8 cellular contexts compared by ENCODE assay signal in the genomic region with DNA sequence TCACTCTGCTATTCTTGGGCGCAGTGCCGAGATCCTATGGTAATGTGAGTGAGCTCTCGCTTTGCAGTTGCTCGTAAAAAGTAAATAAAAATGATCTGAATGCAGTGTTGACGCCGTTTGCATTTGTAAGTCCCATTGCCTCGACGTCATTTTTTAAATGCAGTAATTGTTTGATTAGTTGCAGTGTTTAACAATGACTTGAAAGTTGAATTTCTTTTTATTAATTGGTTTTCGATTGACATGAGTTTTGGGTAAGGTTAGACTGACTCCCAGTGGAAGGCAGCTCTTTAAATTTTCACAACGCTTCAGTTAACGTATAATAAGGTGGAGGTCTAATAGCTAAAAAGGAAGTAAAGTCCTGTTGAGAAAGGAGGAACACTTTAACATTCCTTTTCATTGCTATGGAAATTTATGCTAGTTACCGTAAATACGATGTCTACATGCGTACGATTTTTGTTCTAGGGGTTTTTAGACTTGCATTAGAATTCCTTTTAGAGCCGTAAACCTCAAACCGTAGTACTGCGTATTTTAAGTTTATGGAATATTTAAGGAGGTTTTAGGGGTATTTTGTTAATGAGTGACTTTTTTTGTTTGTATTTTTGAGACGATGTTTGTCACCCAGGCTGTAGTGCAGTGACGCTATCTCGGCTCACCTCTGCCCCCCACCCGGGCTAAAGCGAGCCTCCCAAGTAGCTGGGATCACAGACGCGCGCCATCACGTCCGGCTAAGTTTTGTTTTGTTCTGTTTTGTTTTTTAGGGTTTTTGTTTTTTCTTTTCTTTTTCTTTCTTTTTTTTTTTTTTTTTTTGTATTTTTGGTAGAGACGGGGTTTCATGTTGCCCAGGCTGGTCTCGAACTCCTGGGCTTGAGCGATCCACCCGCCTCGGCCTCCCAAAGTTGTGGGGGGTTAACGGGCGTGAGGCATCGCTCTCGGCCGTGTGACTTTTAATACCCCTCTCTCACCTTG. TPM values are rescaled to one million over a fixed set of nuclear protein-coding genes. Genes with fewer than 3 reads are reported as not detected.
A peak's percentile ranks its signal among the peaks of the same experiment; 100 is the strongest.
DNase-seq lines count a peak whose midpoint lies in the region; ATAC-seq and TF ChIP-seq lines count a peak whose summit lies in the region.

No MANE protein-coding gene starts in this region.

- CTCF ChIA-PET in Panc1 (lab: Charles Lee), result interaction anchor here (0.7 to 0.8 kb wide), 3 partner anchors 14 to 312 kb away, joined by 3 to 4 read pairs (median 3); no protein-coding TSS in a partner anchor

- peak overlapping the region; percentile 97 for H3K4me3 Mint-ChIP-seq in stimulated activated effector memory CD8-positive, alpha-beta T cell treated with anti-CD3 and anti-CD28 coated beads, Interleukin-12 subunit alpha, Interleukin-12 subunit beta, amount 100 ng/mL, for 72 hours

- peaks cover 70% of the 10 kb centered on the region for H3K36me3 Mint-ChIP-seq in stimulated activated effector memory CD8-positive, alpha-beta T cell treated with anti-CD3 and anti-CD28 coated beads, Interleukin-12 subunit alpha, Interleukin-12 subunit beta, amount 100 ng/mL, for 72 hours

- BruUV-seq in Panc1 (replicated peaks; lab: Mats Ljungman, UMichigan), result TSS peak; percentile 76

- TF ChIP-seq CTCF in Panc1 (IDR thresholded peaks at IDR 0.05), result peak; percentile 61

- peaks cover 43% of the 10 kb centered on the region for H3K4me1 Mint-ChIP-seq in stimulated activated effector memory CD8-positive, alpha-beta T cell treated with anti-CD3 and anti-CD28 coated beads, Interleukin-12 subunit alpha, Interleukin-12 subunit beta, amount 100 ng/mL, for 72 hours

- H3K36me3 ChIP-seq in Panc1 (ENCODE audit: control insufficient read depth, insufficient read depth, low read length), result no peaks in the 10 kb centered on the region

- POLR2A ChIA-PET in Panc1 (lab: Charles Lee), result interaction anchor here (0.5 kb wide), 2 partner anchors 9 to 54 kb away, joined by 4 to 8 read pairs; no protein-coding TSS in a partner anchor

- no peaks in the 10 kb centered on the region for H3K9me3 Mint-ChIP-seq in stimulated activated effector memory CD8-positive, alpha-beta T cell treated with anti-CD3 and anti-CD28 coated beads, Interleukin-12 subunit alpha, Interleukin-12 subunit beta, amount 100 ng/mL, for 72 hours

- intact Hi-C loops in Panc1 (cut with micrococcal nuclease; ENCODE audit: unreplicated experiment), result loop anchor here (10.0 kb wide), 1 partner anchor 119 kb away; no protein-coding TSS in a partner anchor

- ATAC-seq in Panc1 (no peak), HG03280 (IDR thresholded peaks at IDR 0.05; ENCODE audit: unreplicated experiment) (no peak), GM21423 (IDR thresholded peaks at IDR 0.05; ENCODE audit: unreplicated experiment) (no peak)
- ATAC-seq in stimulated activated effector memory CD8-positive, alpha-beta T cell treated with anti-CD3 and anti-CD28 coated beads, Interleukin-12 subunit alpha, Interleukin-12 subunit beta, amount 100 ng/mL, for 72 hours, result no peak

- H3K27me3 ChIP-seq in Panc1 (ENCODE audit: control insufficient read depth, insufficient read depth, low read length), result no peaks in the 10 kb centered on the region

- no peaks in the 10 kb centered on the region for H3K9me3 ChIP-seq in Panc1 (ENCODE audit: control insufficient read depth, insufficient read depth, low read depth, low read length)

- in situ Hi-C loops in Panc1 (cut with HindIII; ENCODE audit: low pct_unique_long_range_greater_than_20kb, low sequenced_read_pairs), result no loop called here

- peaks cover 22% of the 10 kb centered on the region for H3K4me1 ChIP-seq in Panc1 (ENCODE audit: control insufficient read depth, insufficient read depth, low read length)

- H3K27ac Mint-ChIP-seq in stimulated activated effector memory CD8-positive, alpha-beta T cell treated with anti-CD3 and anti-CD28 coated beads, Interleukin-12 subunit alpha, Interleukin-12 subunit beta, amount 100 ng/mL, for 72 hours, result peak overlapping the region; percentile 100

- H3K4me3 ChIP-seq in Panc1 (ENCODE audit: low read depth in 2 of 2, low read length in 2 of 2), result peak overlapping the region; percentile 90 to 97

- peak; percentile 25 for DNase-seq in NCI-H2196 (lab: John Stamatoyannopoulos, UW; ENCODE audit: unreplicated experiment)
- DNase-seq in NCI-H2196 treated with DMSO at 0.1 percent for 48 hours (lab: John Stamatoyannopoulos, UW; ENCODE audit: unreplicated experiment), result no peak
- no peak for DNase-seq in Panc1 (ENCODE audit: low read depth, low spot score)
- peak; percentile 37 for DNase-seq in astrocyte of the hippocampus (ENCODE audit: low read depth, low spot score)
- DNase-seq in kidney tubule cell (ENCODE audit: low spot score), result peak; percentile 49
- no peak for DNase-seq in stimulated activated effector memory CD8-positive, alpha-beta T cell treated with anti-CD3 and anti-CD28 coated beads, Interleukin-12 subunit alpha, Interleukin-12 subunit beta, amount 100 ng/mL, for 72 hours (ENCODE audit: low spot score in 2 of 2)

- H3K27ac ChIP-seq in Panc1 (ENCODE audit: low read length), result peak overlapping the region; percentile 96

RNA-seq across cellular contexts. Expression of a gene that starts 1.4 kb away (rescaled TPM):
- 360 TPM for total RNA-seq in Panc1 (2021; ENCODE audit: unreplicated experiment)
- polyA plus RNA-seq in Panc1 (2012; ENCODE audit: insufficient read length), result 283 TPM

Comparison
In these comparisons a context has a peak if more than half of its experiments do, and no peak if none do; other contexts are left out.
1. DNase-seq: peak in NCI-H2196 (single experiment), astrocyte of the hippocampus (single experiment) and kidney tubule cell (single experiment); none in NCI-H2196 treated with DMSO at 0.1 percent for 48 hours (single experiment), Panc1 (single experiment) and stimulated activated effector memory CD8-positive, alpha-beta T cell treated with anti-CD3 and anti-CD28 coated beads, Interleukin-12 subunit alpha, Interleukin-12 subunit beta, amount 100 ng/mL, for 72 hours (0 of 2).